ENCODE assay signal across 21 cellular contexts in the genomic region with DNA sequence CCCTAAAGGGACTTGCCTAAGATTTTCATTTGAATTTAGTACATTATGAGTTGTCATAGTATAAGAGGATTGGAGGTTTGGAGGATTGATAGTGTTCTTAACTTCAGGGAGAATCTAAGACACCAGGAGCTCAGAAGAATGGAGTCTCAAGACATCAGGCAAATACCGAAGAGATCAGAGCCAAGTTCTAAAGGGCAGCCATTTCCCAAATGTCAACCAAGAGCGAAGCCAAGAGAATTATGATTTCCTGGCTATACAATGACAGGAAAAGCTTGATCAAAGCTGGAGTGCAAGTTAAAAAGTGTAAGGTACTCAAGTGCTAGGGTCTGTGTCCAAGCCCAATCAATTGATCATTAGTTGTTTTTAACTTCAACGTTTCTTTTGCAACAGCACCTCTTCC.
"Had no signal": no experiment of that assay in that cellular context is flagged by ENCODE, and none has a peak within 500 bp of the region (broad histone marks: within the 10 kb centered on the region; RNA-seq: fewer than 3 reads in every experiment).

No MANE protein-coding gene starts in this region.

- H3K4me3 ChIP-seq: breast epithelium, thyroid gland, uterus had no signal

- H3K27ac Mint-ChIP-seq: activated CD4-positive, alpha-beta T cell treated with anti-CD3 and anti-CD28 coated beads, Interleukin-2, amount 10 ng/mL, durations not matched to agents 24 days and 14 days; activated CD8-positive, alpha-beta T cell treated with anti-CD3 and anti-CD28 coated beads for 36 hours; activated T-cell treated with anti-CD3 and anti-CD28 coated beads, Interleukin-2, amount 50 U/mL, for 24 hours; activated T-helper 2 cell treated with anti-CD3 and anti-CD28 coated beads, Interferon-gamma antibody, Interleukin-2, Interleukin-4, amounts not matched to agents 10 μg/mL and 5 μg/mL and 100 μg/mL, durations not matched to agents 14 hours and 24 hours and 36 hours; nephron progenitor cell; T-helper 1 cell treated with Interleukin-12 subunit alpha and Interleukin-12 subunit beta and Interleukin-4 antibody, amounts not matched to agents 30 μg/mL and 1 μg/mL, for 36 hours had no signal

- H3K27ac ChIP-seq: breast epithelium, thyroid gland had no signal

- H3K27me3 Mint-ChIP-seq: activated CD4-positive, alpha-beta T cell treated with anti-CD3 and anti-CD28 coated beads, Interleukin-2, amount 10 ng/mL, durations not matched to agents 24 days and 14 days; activated CD8-positive, alpha-beta T cell treated with anti-CD3 and anti-CD28 coated beads for 36 hours; activated T-cell treated with anti-CD3 and anti-CD28 coated beads, Interleukin-2, amount 50 U/mL, for 24 hours had no signal

- H3K9me3 Mint-ChIP-seq: activated CD8-positive, alpha-beta T cell treated with anti-CD3 and anti-CD28 coated beads for 36 hours; activated T-cell treated with anti-CD3 and anti-CD28 coated beads, Interleukin-2, amount 50 U/mL, for 24 hours; nephron progenitor cell; T-helper 1 cell treated with Interleukin-12 subunit alpha and Interleukin-12 subunit beta and Interleukin-4 antibody, amounts not matched to agents 30 μg/mL and 1 μg/mL, for 36 hours had no signal

- H3K9me3 ChIP-seq: breast epithelium, thyroid gland, uterus had no signal

- H3K27me3 ChIP-seq: breast epithelium, thyroid gland, uterus had no signal

- H3K4me1 ChIP-seq: breast epithelium, thyroid gland, uterus had no signal

- H3K4me1 Mint-ChIP-seq: activated CD4-positive, alpha-beta T cell treated with anti-CD3 and anti-CD28 coated beads, Interleukin-2, amount 10 ng/mL, durations not matched to agents 24 days and 14 days had no signal

- H3K36me3 ChIP-seq: breast epithelium, thyroid gland, uterus had no signal

- H3K4me3 Mint-ChIP-seq: activated CD4-positive, alpha-beta T cell treated with anti-CD3 and anti-CD28 coated beads, Interleukin-2, amount 10 ng/mL, durations not matched to agents 24 days and 14 days; activated CD8-positive, alpha-beta T cell treated with anti-CD3 and anti-CD28 coated beads for 36 hours; activated T-cell treated with anti-CD3 and anti-CD28 coated beads, Interleukin-2, amount 50 U/mL, for 24 hours; nephron progenitor cell; T-helper 1 cell treated with Interleukin-12 subunit alpha and Interleukin-12 subunit beta and Interleukin-4 antibody, amounts not matched to agents 30 μg/mL and 1 μg/mL, for 36 hours had no signal

- ATAC-seq: activated CD8-positive, alpha-beta T cell treated with anti-CD3 and anti-CD28 coated beads for 36 hours had no signal

- DNase-seq: activated CD4-positive, alpha-beta T cell treated with anti-CD3 and anti-CD28 coated beads, Interleukin-2, amount 10 ng/mL, durations not matched to agents 24 days and 14 days; activated CD8-positive, alpha-beta T cell treated with anti-CD3 and anti-CD28 coated beads for 36 hours; activated naive CD4-positive, alpha-beta T cell treated with Interleukin-2 at 50 U/mL for 16 hours; activated T-cell treated with anti-CD3 and anti-CD28 coated beads, Interleukin-2, amount 50 U/mL, for 24 hours; anterior cingulate cortex; effector memory CD4-positive, alpha-beta T cell; foreskin melanocyte; hypothalamus; islet precursor cell; nephron progenitor cell; nucleus accumbens; retina; stimulated activated CD4-positive, alpha-beta T cell treated with anti-CD3 and anti-CD28 coated beads, Interleukin-12 subunit alpha, Interleukin-12 subunit beta, amount 100 ng/mL, for 4 hours; stimulated activated CD4-positive, alpha-beta T cell treated with anti-CD3 and anti-CD28 coated beads, Interleukin-1b, Interleukin-23, amount 100 ng/mL, for 48 hours; stimulated activated CD8-positive, alpha-beta memory T cell treated with anti-CD3 and anti-CD28 coated beads, Interleukin-4, amount 100 ng/mL, for 48 hours; stimulated activated naive CD4-positive, alpha-beta T cell; thyroid gland; uterus had no signal
